1 cellular context compared by ENCODE assay signal in the genomic region with DNA sequence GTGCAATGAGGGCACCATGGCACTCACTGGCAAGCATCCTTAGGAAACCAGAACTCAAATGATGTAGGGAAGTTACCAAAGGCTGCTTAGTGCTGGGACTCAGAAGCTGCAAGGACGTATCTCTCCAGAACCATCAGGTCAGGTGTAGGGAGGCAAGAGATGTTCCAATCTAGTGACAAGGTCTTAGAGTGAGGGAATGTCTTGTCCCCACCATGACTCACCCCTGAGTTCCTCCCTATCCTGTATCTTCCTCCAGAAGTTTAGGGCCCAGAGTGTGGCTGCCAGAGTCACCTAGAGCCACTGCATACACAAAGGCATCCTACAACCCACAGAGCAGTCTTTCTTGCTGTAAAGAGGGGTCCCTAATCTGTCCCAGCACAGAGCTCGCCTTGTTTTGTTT.
TF ChIP-seq lines count a peak whose summit lies in the region.

No MANE protein-coding gene starts in this region.

TF ChIP-seq in A549, 52 proteins besides CTCF, POLR2A, EP300 and RAD21 (continued from another document):
- TF ChIP-seq, protein P1, sequence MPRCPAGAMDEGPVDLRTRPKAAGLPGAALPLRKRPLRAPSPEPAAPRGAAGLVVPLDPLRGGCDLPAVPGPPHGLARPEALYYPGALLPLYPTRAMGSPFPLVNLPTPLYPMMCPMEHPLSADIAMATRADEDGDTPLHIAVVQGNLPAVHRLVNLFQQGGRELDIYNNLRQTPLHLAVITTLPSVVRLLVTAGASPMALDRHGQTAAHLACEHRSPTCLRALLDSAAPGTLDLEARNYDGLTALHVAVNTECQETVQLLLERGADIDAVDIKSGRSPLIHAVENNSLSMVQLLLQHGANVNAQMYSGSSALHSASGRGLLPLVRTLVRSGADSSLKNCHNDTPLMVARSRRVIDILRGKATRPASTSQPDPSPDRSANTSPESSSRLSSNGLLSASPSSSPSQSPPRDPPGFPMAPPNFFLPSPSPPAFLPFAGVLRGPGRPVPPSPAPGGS (IDR thresholded peaks at IDR 0.05): no peak
- TF ChIP-seq HEYL (CRISPR knock-in tag; IDR thresholded peaks at IDR 0.05): no peak
- TF ChIP-seq, protein P2, sequence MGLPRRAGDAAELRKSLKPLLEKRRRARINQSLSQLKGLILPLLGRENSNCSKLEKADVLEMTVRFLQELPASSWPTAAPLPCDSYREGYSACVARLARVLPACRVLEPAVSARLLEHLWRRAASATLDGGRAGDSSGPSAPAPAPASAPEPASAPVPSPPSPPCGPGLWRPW (IDR thresholded peaks at IDR 0.05): no peak
- no peak for TF ChIP-seq MAZ (IDR thresholded peaks at IDR 0.05; ENCODE audit: borderline replicate concordance, low read depth, low read length)
- no peak for TF ChIP-seq SREBF2 (IDR thresholded peaks at IDR 0.05)
- no peak for TF ChIP-seq RNF2 (IDR thresholded peaks at IDR 0.05; ENCODE audit: borderline replicate concordance, low read depth)
- no peak for TF ChIP-seq EHMT2 (IDR thresholded peaks at IDR 0.05; ENCODE audit: low read depth)
- no peak for TF ChIP-seq HOXB5 (CRISPR knock-in tag; IDR thresholded peaks at IDR 0.05)
- no peak for TF ChIP-seq CHD2 (IDR thresholded peaks at IDR 0.05; ENCODE audit: low read length, partially characterized antibody)
- no peak for TF ChIP-seq FOSL2 (IDR thresholded peaks at IDR 0.05)
- TF ChIP-seq FOSL2 (CRISPR knock-in tag; IDR thresholded peaks at IDR 0.05): no peak
- TF ChIP-seq ZSCAN20 (CRISPR knock-in tag; IDR thresholded peaks at IDR 0.05): no peak
- no peak for TF ChIP-seq NFE2L2 (conservative IDR thresholded peaks at IDR 0.05; ENCODE audit: low read length)
- TF ChIP-seq ZC3H11A (IDR thresholded peaks at IDR 0.05): no peak
- TF ChIP-seq PHF8 (IDR thresholded peaks at IDR 0.05; ENCODE audit: borderline replicate concordance, low read depth): no peak
- TF ChIP-seq, protein P3, sequence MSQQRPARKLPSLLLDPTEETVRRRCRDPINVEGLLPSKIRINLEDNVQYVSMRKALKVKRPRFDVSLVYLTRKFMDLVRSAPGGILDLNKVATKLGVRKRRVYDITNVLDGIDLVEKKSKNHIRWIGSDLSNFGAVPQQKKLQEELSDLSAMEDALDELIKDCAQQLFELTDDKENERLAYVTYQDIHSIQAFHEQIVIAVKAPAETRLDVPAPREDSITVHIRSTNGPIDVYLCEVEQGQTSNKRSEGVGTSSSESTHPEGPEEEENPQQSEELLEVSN (IDR thresholded peaks at IDR 0.05; ENCODE audit: borderline replicate concordance, low read depth): no peak
- no peak for TF ChIP-seq KDM1A (IDR thresholded peaks at IDR 0.05; ENCODE audit: low read depth)
